Comparison of ENCODE assay signal across 8 cellular contexts in the genomic region with DNA sequence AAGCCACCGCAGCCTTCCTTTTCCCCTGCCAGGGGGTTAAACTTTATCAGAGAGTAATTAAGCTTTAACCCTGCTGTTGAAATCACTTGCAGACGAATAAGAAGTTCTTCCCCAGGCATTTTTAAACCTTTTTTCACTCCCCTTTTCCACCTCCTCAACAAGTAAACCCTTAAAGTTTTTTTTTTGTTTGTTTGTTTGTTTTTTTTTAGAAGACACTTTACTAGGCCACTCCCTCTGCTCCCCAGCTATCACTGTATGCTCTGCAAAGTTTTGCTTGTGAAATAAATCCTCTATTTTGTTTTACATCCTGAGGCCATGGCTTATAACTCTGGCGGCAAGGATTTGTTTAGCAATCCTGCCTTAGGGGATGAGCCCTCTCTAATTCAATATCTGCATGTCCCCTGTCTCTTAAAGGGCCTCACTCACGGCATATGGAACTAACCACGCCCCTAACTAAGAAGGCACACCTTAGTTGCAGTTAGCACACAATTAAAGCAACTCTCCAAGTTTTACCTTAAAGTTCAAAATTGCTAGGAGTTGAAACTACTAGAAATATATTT.
DNase-seq lines count a peak whose midpoint lies in the region; ATAC-seq, FAIRE-seq and TF ChIP-seq lines count a peak whose summit lies in the region.

No MANE protein-coding gene starts in this region.

- H4K20me1 ChIP-seq in endothelial cell of umbilical vein (replicated peaks; ENCODE audit: control insufficient read depth, extremely low read depth, insufficient read depth, low read length) (no peaks in the 10 kb centered on the region), osteoblast (ENCODE audit: insufficient read depth, low read length) (no peaks in the 10 kb centered on the region)

- H3K9me1 ChIP-seq in endothelial cell of umbilical vein (replicated peaks; ENCODE audit: control insufficient read depth, extremely low read depth, insufficient read depth, low read length), result no peaks in the 10 kb centered on the region

- dilution Hi-C loops in endothelial cell of umbilical vein (cut with MboI; ENCODE audit: extremely low pct_ligation_motif_present, low sequenced_read_pairs), result no loop called here

- DNase-seq in M059J (ENCODE audit: low read depth), result peak; percentile 26
- peak; percentile 6 for DNase-seq in endothelial cell of umbilical vein (ENCODE audit: low read depth, low spot score)
- DNase-seq in osteoblast (ENCODE audit: insufficient read length, low spot score, missing footprints), result no peak
- DNase-seq in RCC 7860 (ENCODE audit: low spot score), result no peak

- TF ChIP-seq CTCF in endothelial cell of umbilical vein (IDR thresholded peaks at IDR 0.05; ENCODE audit: extremely low read depth in 1 of 2, insufficient read depth in 1 of 2, low read depth in 1 of 2, low read length in 2 of 2), result no peak
- no peak for TF ChIP-seq CTCF in osteoblast (IDR thresholded peaks at IDR 0.05; ENCODE audit: extremely low read depth, low read depth, low read length)

- H2AFZ ChIP-seq in endothelial cell of umbilical vein (ENCODE audit: low read depth, low read length) (peak overlapping the region; percentile 99), osteoblast (ENCODE audit: low read length) (peak overlapping the region; percentile 95)

- no peaks in the 10 kb centered on the region for H3K9me3 ChIP-seq in endothelial cell of umbilical vein (replicated peaks; ENCODE audit: control insufficient read depth, insufficient read depth, low read length)
- H3K9me3 ChIP-seq in osteoblast (ENCODE audit: low read depth, low read length), result no peaks in the 10 kb centered on the region

- H3K36me3 ChIP-seq in endothelial cell of umbilical vein (ENCODE audit: control insufficient read depth in 2 of 2, extremely low read depth in 1 of 2, insufficient read depth in 2 of 2, low read length in 2 of 2) (no peaks in the 10 kb centered on the region), osteoblast (ENCODE audit: insufficient read depth, low read length) (no peaks in the 10 kb centered on the region)

- peak overlapping the region; percentile 60 for H3K27ac ChIP-seq in endothelial cell of umbilical vein (ENCODE audit: insufficient read depth, low read depth, low read length)
- no peak overlapping the region for H3K27ac ChIP-seq in osteoblast (ENCODE audit: low read depth, low read length)

- CTCF ChIA-PET in endothelial cell of umbilical vein (lab: Charles Lee), result interaction anchor here (1.0 to 1.8 kb wide), 2 partner anchors 213 to 229 kb away, joined by 3 to 4 read pairs; no protein-coding TSS in a partner anchor

- H3K79me2 ChIP-seq in endothelial cell of umbilical vein (ENCODE audit: control insufficient read depth, insufficient read depth, low read length), result no peaks in the 10 kb centered on the region
- H3K79me2 ChIP-seq in osteoblast (ENCODE audit: insufficient read depth, low read length), result no peaks in the 10 kb centered on the region

- peak overlapping the region; percentile 76 for H3K9ac ChIP-seq in endothelial cell of umbilical vein (replicated peaks; ENCODE audit: extremely low read depth, insufficient read depth, low read length)

- no peaks in the 10 kb centered on the region for H3K27me3 ChIP-seq in endothelial cell of umbilical vein (ENCODE audit: control insufficient read depth in 2 of 2, insufficient read depth in 2 of 2, low read length in 2 of 2)
- H3K27me3 ChIP-seq in osteoblast (ENCODE audit: insufficient read depth, low read length), result no peaks in the 10 kb centered on the region

- no TSS peak for BruUV-seq in endothelial cell of umbilical vein (replicated peaks; lab: Mats Ljungman, UMichigan)

- peak; percentile 63 for ATAC-seq in GM18867 (IDR thresholded peaks at IDR 0.05; ENCODE audit: unreplicated experiment)
- ATAC-seq in GM19351 (IDR thresholded peaks at IDR 0.05; ENCODE audit: unreplicated experiment), result no peak
- no peak for ATAC-seq in HG03439 (IDR thresholded peaks at IDR 0.05; ENCODE audit: unreplicated experiment)
- ATAC-seq in GM21723 (IDR thresholded peaks at IDR 0.05; ENCODE audit: unreplicated experiment), result no peak

- H3K4me3 ChIP-seq in endothelial cell of umbilical vein (replicated peaks in 1 of 3; ENCODE audit: insufficient read depth in 1 of 3, low read depth in 1 of 3, low read length in 3 of 3), result peak overlapping the region; percentile 53 to 80 (median 68)
- H3K4me3 ChIP-seq in osteoblast (ENCODE audit: insufficient read depth, low read length), result peak overlapping the region; percentile 77

- intact Hi-C loops in endothelial cell of umbilical vein (cut with micrococcal nuclease), result no loop called here

- H3K4me1 ChIP-seq in endothelial cell of umbilical vein (ENCODE audit: control insufficient read depth, extremely low read depth, insufficient read depth, low read length), result peaks cover 8% of the 10 kb centered on the region
- no peaks in the 10 kb centered on the region for H3K4me1 ChIP-seq in osteoblast (ENCODE audit: insufficient read depth, low read length)

- FAIRE-seq in endothelial cell of umbilical vein (lab: Jason Lieb, UNC), result no peak
- FAIRE-seq in RCC 7860 (lab: Jason Lieb, UNC), result no peak

- no peak for TF ChIP-seq POLR2A in endothelial cell of umbilical vein (IDR thresholded peaks at IDR 0.05; ENCODE audit: low read depth, low read length)

- POLR2A ChIA-PET in endothelial cell of umbilical vein (lab: Charles Lee), result no interaction called here

- H3K4me2 ChIP-seq in endothelial cell of umbilical vein (ENCODE audit: insufficient read depth, low read length) (peak overlapping the region; percentile 80), osteoblast (ENCODE audit: insufficient read depth, low read length) (peak overlapping the region; percentile 84)

TF ChIP-seq in endothelial cell of umbilical vein, 7 proteins besides CTCF, POLR2A, EP300 and RAD21:
- TF ChIP-seq JUN (IDR thresholded peaks at IDR 0.05; ENCODE audit: borderline replicate concordance, insufficient read depth, insufficient read length, low read depth), result no peak
- TF ChIP-seq FOS (IDR thresholded peaks at IDR 0.05; ENCODE audit: borderline replicate concordance, insufficient read depth, low read length), result no peak
- TF ChIP-seq, protein P1, sequence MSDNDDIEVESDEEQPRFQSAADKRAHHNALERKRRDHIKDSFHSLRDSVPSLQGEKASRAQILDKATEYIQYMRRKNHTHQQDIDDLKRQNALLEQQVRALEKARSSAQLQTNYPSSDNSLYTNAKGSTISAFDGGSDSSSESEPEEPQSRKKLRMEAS (IDR thresholded peaks at IDR 0.05; ENCODE audit: insufficient read depth, insufficient read length), result no peak
- no peak for TF ChIP-seq EZH2 (IDR thresholded peaks at IDR 0.05; ENCODE audit: borderline replicate concordance, low read depth, low read length, severe bottlenecking)
- TF ChIP-seq MYC (IDR thresholded peaks at IDR 0.05; ENCODE audit: low read depth, low read length), result no peak
- TF ChIP-seq GATA2 (IDR thresholded peaks at IDR 0.05; ENCODE audit: insufficient read depth, insufficient read length, low read depth, low read length), result no peak
- TF ChIP-seq POLR2AphosphoS5 (IDR thresholded peaks at IDR 0.05; ENCODE audit: insufficient read depth, low read depth, low read length), result no peak

Comparison
In these comparisons a context has a peak if more than half of its experiments do, and no peak if none do; other contexts are left out.
1. DNase-seq: peak in M059J (single experiment) and endothelial cell of umbilical vein (single experiment); none in osteoblast (single experiment) and RCC 7860 (single experiment).